ENCODE assay signal across 8 cellular contexts in the genomic region with DNA sequence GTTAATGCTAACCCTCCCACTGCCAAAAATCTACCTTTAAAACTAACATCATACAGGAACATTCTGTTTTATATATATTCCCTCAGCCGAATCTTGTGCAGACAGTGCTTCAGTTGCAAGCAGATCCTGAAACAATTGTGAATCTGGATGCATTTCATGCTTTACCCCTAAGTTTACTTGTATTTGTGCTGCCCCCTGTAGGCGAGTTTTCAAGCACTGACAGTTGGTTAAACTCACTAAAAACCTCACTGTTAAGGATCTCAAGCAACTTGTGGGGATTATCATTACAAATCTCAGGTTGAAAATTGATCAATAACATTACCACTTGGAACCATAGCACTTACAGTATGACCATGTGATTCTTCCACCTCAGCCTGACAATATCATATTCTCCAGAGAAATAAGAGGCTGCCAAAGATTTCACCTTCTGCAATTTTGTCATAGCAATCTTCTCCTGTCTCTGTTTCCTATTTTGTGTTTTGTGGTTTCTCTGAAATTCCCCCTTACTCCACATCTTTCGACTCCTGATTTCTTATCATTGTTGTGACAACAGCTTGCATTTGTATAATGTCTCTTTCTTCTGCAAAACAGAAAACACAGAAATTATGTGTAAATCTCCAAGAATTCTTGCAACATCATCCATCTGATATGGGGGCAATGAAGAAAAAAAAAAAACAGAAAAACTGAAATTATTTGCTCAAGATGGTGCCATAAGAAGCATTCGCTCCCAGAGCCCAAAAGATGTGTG.
A peak's percentile ranks its signal among the peaks of the same experiment; 100 is the strongest.
DNase-seq lines count a peak whose midpoint lies in the region; ATAC-seq and TF ChIP-seq lines count a peak whose summit lies in the region.

No MANE protein-coding gene starts in this region.

- no peak for TF ChIP-seq EP300 in stomach (IDR thresholded peaks at IDR 0.05)

- H3K27me3 ChIP-seq in adipocyte (replicated peaks; ENCODE audit: control insufficient read depth, insufficient read depth, low read length) (no peaks in the 10 kb centered on the region), stomach (no peaks in the 10 kb centered on the region)

- peak in 4 of 7 experiments; percentile 11 to 23 (median 16) for TF ChIP-seq CTCF in stomach (IDR thresholded peaks at IDR 0.05)

- H3K27ac ChIP-seq in stomach, result no peak overlapping the region

- no peaks in the 10 kb centered on the region for H3K36me3 ChIP-seq in adipocyte (ENCODE audit: control insufficient read depth, insufficient read depth, low read length, severe bottlenecking)
- H3K36me3 ChIP-seq in stomach, result no peaks in the 10 kb centered on the region

- intact Hi-C loops in stomach (cut with DNase I; ENCODE audit: low total_unique reads), result no loop called here

- TF ChIP-seq POLR2A in stomach (IDR thresholded peaks at IDR 0.05), result no peak

- H3K4me3 ChIP-seq in adipocyte (ENCODE audit: low read length), result no peak overlapping the region
- H3K4me3 ChIP-seq in stomach, result no peak overlapping the region

- no peak for ATAC-seq in HG02571 (IDR thresholded peaks at IDR 0.05; ENCODE audit: unreplicated experiment)

- H3K9ac ChIP-seq in adipocyte (ENCODE audit: low read length), result peak overlapping the region; percentile 14

- H3K4me1 ChIP-seq in adipocyte (ENCODE audit: control insufficient read depth, insufficient read depth, low read length) (peaks cover 32% of the 10 kb centered on the region), stomach (no peaks in the 10 kb centered on the region)

- 40 to 49% (median 47%) methylated on average over 4 of the region's 4 CpGs for WGBS in stomach, 5 donors

- peak; percentile 29 for DNase-seq in stimulated activated CD4-positive, alpha-beta T cell treated with anti-CD3 and anti-CD28 coated beads, Interleukin-15, amount 100 ng/mL, for 24 hours
- no peak for DNase-seq in stimulated activated CD4-positive, alpha-beta T cell treated with anti-CD3 and anti-CD28 coated beads, Interleukin-4, amount 100 ng/mL, for 1 hour
- DNase-seq in NCI-H1417 (lab: John Stamatoyannopoulos, UW), result peak; percentile 49 to 83 (median 64)
- DNase-seq in adipocyte (ENCODE audit: low read depth), result peak; percentile 78
- DNase-seq in hippocampal formation (lab: John Stamatoyannopoulos, UW), result peak; percentile 1 to 6
- peak; percentile 41 for DNase-seq in stomach
- no peak for DNase-seq in DMS79 treated with DMSO at 0.1 percent for 48 hours (lab: John Stamatoyannopoulos, UW)

- H3K9me3 ChIP-seq in adipocyte (ENCODE audit: control insufficient read depth, low read length) (no peaks in the 10 kb centered on the region), stomach (no peaks in the 10 kb centered on the region)

Comparison
In these comparisons a context has a peak if more than half of its experiments do, and no peak if none do; other contexts are left out.
1. DNase-seq: peak in stimulated activated CD4-positive, alpha-beta T cell treated with anti-CD3 and anti-CD28 coated beads, Interleukin-15, amount 100 ng/mL, for 24 hours (single experiment), NCI-H1417 (3 of 3), adipocyte (single experiment), hippocampal formation (2 of 2) and stomach (single experiment); none in stimulated activated CD4-positive, alpha-beta T cell treated with anti-CD3 and anti-CD28 coated beads, Interleukin-4, amount 100 ng/mL, for 1 hour (single experiment) and DMS79 treated with DMSO at 0.1 percent for 48 hours (single experiment).